Comparison of ENCODE assay signal across 20 cellular contexts in genomic region chrX:56794404-56794803, GRCh38.
"Had no signal": no experiment of that assay in that cellular context is flagged by ENCODE, and none has a peak within 500 bp of the region (broad histone marks: within the 10 kb centered on the region; RNA-seq: fewer than 3 reads in every experiment).

No MANE protein-coding gene starts in this region.

- H3K27me3 Mint-ChIP-seq: activated CD4-positive, alpha-beta T cell treated with anti-CD3 and anti-CD28 coated beads, Interleukin-2, amount 10 ng/mL, durations not matched to agents 24 days and 14 days; activated naive CD8-positive, alpha-beta T cell treated with anti-CD3 and anti-CD28 coated beads, Interleukin-2, amount 50 U/mL, for 24 hours; naive B cell; progenitor cell of endocrine pancreas had no signal

- H3K4me3 ChIP-seq: lower lobe of right lung, thyroid gland, uterus had no signal

- DNase-seq: activated CD8-positive, alpha-beta memory T cell treated with anti-CD3 and anti-CD28 coated beads for 24 hours; activated naive CD4-positive, alpha-beta T cell; activated naive CD8-positive, alpha-beta T cell treated with anti-CD3 and anti-CD28 coated beads, Interleukin-2, amount 50 U/mL, for 24 hours; activated T-cell treated with anti-CD3 and anti-CD28 coated beads for 4 hours; erythroblast; left colon; lower lobe of right lung; naive B cell; occipital lobe; stimulated activated CD4-positive, alpha-beta T cell treated with anti-CD3 and anti-CD28 coated beads, Interleukin-1b, Interleukin-23, amount 100 ng/mL, for 48 hours; uterus had no signal

- ATAC-seq: activated naive CD8-positive, alpha-beta T cell treated with anti-CD3 and anti-CD28 coated beads, Interleukin-2, amount 50 U/mL, for 24 hours; WTC11 had no signal

- H3K4me3 Mint-ChIP-seq: activated CD4-positive, alpha-beta T cell treated with anti-CD3 and anti-CD28 coated beads, Interleukin-2, amount 10 ng/mL, durations not matched to agents 24 days and 14 days; activated naive CD8-positive, alpha-beta T cell treated with anti-CD3 and anti-CD28 coated beads, Interleukin-2, amount 50 U/mL, for 24 hours; endodermal cell; naive B cell; T-helper 1 cell treated with Interleukin-12 subunit alpha and Interleukin-12 subunit beta and Interleukin-4 antibody, amounts not matched to agents 30 μg/mL and 1 μg/mL, for 36 hours; WTC11 had no signal

- H3K36me3 Mint-ChIP-seq: naive B cell had no signal

- H3K9me3 ChIP-seq: ascending aorta, breast epithelium, lower lobe of right lung, right lobe of liver, thyroid gland, uterus had no signal

- H3K27me3 ChIP-seq: ascending aorta, right lobe of liver, thyroid gland, uterus had no signal

- H3K27ac Mint-ChIP-seq: activated CD4-positive, alpha-beta T cell treated with anti-CD3 and anti-CD28 coated beads, Interleukin-2, amount 10 ng/mL, durations not matched to agents 24 days and 14 days; activated naive CD8-positive, alpha-beta T cell treated with anti-CD3 and anti-CD28 coated beads, Interleukin-2, amount 50 U/mL, for 24 hours; endodermal cell; progenitor cell of endocrine pancreas; T-helper 1 cell treated with Interleukin-12 subunit alpha and Interleukin-12 subunit beta and Interleukin-4 antibody, amounts not matched to agents 30 μg/mL and 1 μg/mL, for 36 hours; WTC11 had no signal

- H3K9me3 Mint-ChIP-seq: activated CD4-positive, alpha-beta T cell treated with anti-CD3 and anti-CD28 coated beads, Interleukin-2, amount 10 ng/mL, durations not matched to agents 24 days and 14 days; activated naive CD8-positive, alpha-beta T cell treated with anti-CD3 and anti-CD28 coated beads, Interleukin-2, amount 50 U/mL, for 24 hours; naive B cell; T-helper 1 cell treated with Interleukin-12 subunit alpha and Interleukin-12 subunit beta and Interleukin-4 antibody, amounts not matched to agents 30 μg/mL and 1 μg/mL, for 36 hours; WTC11 had no signal

- H3K4me1 ChIP-seq: breast epithelium, uterus had no signal

- H3K27ac ChIP-seq: breast epithelium, lower lobe of right lung, right lobe of liver, thyroid gland, uterus had no signal
